17 cellular contexts compared by ENCODE assay signal in genomic region chr13:33411312-33411711, GRCh38.
A peak's percentile ranks its signal among the peaks of the same experiment; 100 is the strongest.
DNase-seq lines count a peak whose midpoint lies in the region; ATAC-seq, FAIRE-seq and TF ChIP-seq lines count a peak whose summit lies in the region.
"Had no signal": no experiment of that assay in that cellular context is flagged by ENCODE, and none has a peak within 500 bp of the region (broad histone marks: within the 10 kb centered on the region; RNA-seq: fewer than 3 reads in every experiment).

No MANE protein-coding gene starts in this region.

- peaks cover 15% of the 10 kb centered on the region for H3K4me1 Mint-ChIP-seq in WTC11
- H3K4me1 Mint-ChIP-seq: B cell had no signal

- intact Hi-C loops in endothelial cell of umbilical vein (cut with micrococcal nuclease) (no loop called here), transverse colon (cut with DNase I; ENCODE audit: low total_unique reads) (no loop called here)

- H3K27ac Mint-ChIP-seq in WTC11, result no peak overlapping the region
- H3K27ac Mint-ChIP-seq: B cell; CD8-positive, alpha-beta T cell had no signal

- ATAC-seq in WTC11 (peak; percentile 64), HG03521 (IDR thresholded peaks at IDR 0.05; ENCODE audit: unreplicated experiment) (no peak), GM18517 (IDR thresholded peaks at IDR 0.05; ENCODE audit: unreplicated experiment) (no peak)
- ATAC-seq: CD8-positive, alpha-beta T cell had no signal

- in situ Hi-C loops in transverse colon (cut with MboI; ENCODE audit: low pct_ligation_motif_present in 1 of 4, low pct_unique_long_range_greater_than_20kb in 1 of 4, low sequenced_read_pairs in 3 of 4), result no loop called here

- no peak overlapping the region for H3K4me3 ChIP-seq in endothelial cell of umbilical vein (replicated peaks in 1 of 3; ENCODE audit: insufficient read depth in 1 of 3, low read depth in 1 of 3, low read length in 3 of 3)
- H3K4me3 ChIP-seq in muscle layer of colon (ENCODE audit: low read depth in 1 of 2, low read length in 2 of 2), result no peak overlapping the region
- no peak overlapping the region for H3K4me3 ChIP-seq in transverse colon
- H3K4me3 ChIP-seq: BLaER1 treated with 17β-estradiol and CSF1 and Interleukin-3, amounts not matched to agents 10 nM and 100 nM; GM23248; HAP-1 had no signal

- H3K36me3 ChIP-seq in endothelial cell of umbilical vein (ENCODE audit: control insufficient read depth in 2 of 2, extremely low read depth in 1 of 2, insufficient read depth in 2 of 2, low read length in 2 of 2), result no peaks in the 10 kb centered on the region
- no peaks in the 10 kb centered on the region for H3K36me3 ChIP-seq in muscle layer of colon (ENCODE audit: insufficient read depth, low read length)
- no peaks in the 10 kb centered on the region for H3K36me3 ChIP-seq in transverse colon
- H3K36me3 ChIP-seq: BLaER1 treated with 17β-estradiol and CSF1 and Interleukin-3, amounts not matched to agents 10 nM and 100 nM; HAP-1 had no signal

- H3K27ac ChIP-seq in endothelial cell of umbilical vein (ENCODE audit: insufficient read depth, low read depth, low read length), result no peak overlapping the region
- peak overlapping the region; percentile 79 for H3K27ac ChIP-seq in muscle layer of colon (ENCODE audit: low read depth, low read length)
- peak overlapping the region in 3 of 4 donors; percentile 47 to 59 (median 50) for H3K27ac ChIP-seq in transverse colon
- H3K27ac ChIP-seq: BLaER1 treated with 17β-estradiol and CSF1 and Interleukin-3, amounts not matched to agents 10 nM and 100 nM; GM23248; HL-60 had no signal

- no peak for FAIRE-seq in endothelial cell of umbilical vein (lab: Jason Lieb, UNC)
- FAIRE-seq: GM19239 had no signal

- TF ChIP-seq CTCF in WTC11 (IDR thresholded peaks at IDR 0.05) (no peak), endothelial cell of umbilical vein (IDR thresholded peaks at IDR 0.05; ENCODE audit: extremely low read depth in 1 of 2, insufficient read depth in 1 of 2, low read depth in 1 of 2, low read length in 2 of 2) (no peak), transverse colon (IDR thresholded peaks at IDR 0.05) (no peak)

- CTCF ChIA-PET in WTC11 (lab: Charles Lee) (no interaction called here), endothelial cell of umbilical vein (lab: Charles Lee) (no interaction called here)

- H3K4me1 ChIP-seq in endothelial cell of umbilical vein (ENCODE audit: control insufficient read depth, extremely low read depth, insufficient read depth, low read length) (no peaks in the 10 kb centered on the region), muscle layer of colon (ENCODE audit: insufficient read depth, low read length) (peaks cover 20% of the 10 kb centered on the region), transverse colon (no peaks in the 10 kb centered on the region)
- H3K4me1 ChIP-seq: HAP-1 had no signal

- no peak overlapping the region for H2AFZ ChIP-seq in endothelial cell of umbilical vein (ENCODE audit: low read depth, low read length)
- H2AFZ ChIP-seq: GM23248 had no signal

- 71 to 80% methylated on average over 1 of the region's 1 CpG for WGBS in transverse colon (ENCODE audit: low coverage in 1 of 2), 2 donors

- TF ChIP-seq EP300 in transverse colon (IDR thresholded peaks at IDR 0.05; ENCODE audit: low read depth), result no peak

- no peaks in the 10 kb centered on the region for H3K27me3 Mint-ChIP-seq in WTC11 (ENCODE audit: low read depth)

- H3K27me3 ChIP-seq in endothelial cell of umbilical vein (ENCODE audit: control insufficient read depth in 2 of 2, insufficient read depth in 2 of 2, low read length in 2 of 2) (no peaks in the 10 kb centered on the region), muscle layer of colon (ENCODE audit: control insufficient read depth in 1 of 2, insufficient read depth in 2 of 2, low read length in 2 of 2) (no peaks in the 10 kb centered on the region), transverse colon (no peaks in the 10 kb centered on the region)
- H3K27me3 ChIP-seq: BLaER1 treated with 17β-estradiol and CSF1 and Interleukin-3, amounts not matched to agents 10 nM and 100 nM had no signal

- H4K20me1 ChIP-seq in endothelial cell of umbilical vein (replicated peaks; ENCODE audit: control insufficient read depth, extremely low read depth, insufficient read depth, low read length), result no peaks in the 10 kb centered on the region
- H4K20me1 ChIP-seq: BLaER1 treated with 17β-estradiol and CSF1 and Interleukin-3, amounts not matched to agents 10 nM and 100 nM had no signal

- POLR2A ChIA-PET in WTC11 (lab: Charles Lee) (no interaction called here), endothelial cell of umbilical vein (lab: Charles Lee) (no interaction called here)

- dilution Hi-C loops in endothelial cell of umbilical vein (cut with MboI; ENCODE audit: extremely low pct_ligation_motif_present, low sequenced_read_pairs), result no loop called here

- H3K36me3 Mint-ChIP-seq in WTC11, result no peaks in the 10 kb centered on the region
- H3K36me3 Mint-ChIP-seq: CD8-positive, alpha-beta T cell had no signal

- H3K9me1 ChIP-seq in endothelial cell of umbilical vein (replicated peaks; ENCODE audit: control insufficient read depth, extremely low read depth, insufficient read depth, low read length), result no peaks in the 10 kb centered on the region

- H3K9me3 ChIP-seq in endothelial cell of umbilical vein (replicated peaks; ENCODE audit: control insufficient read depth, insufficient read depth, low read length) (no peaks in the 10 kb centered on the region), muscle layer of colon (ENCODE audit: low read length) (no peaks in the 10 kb centered on the region), transverse colon (no peaks in the 10 kb centered on the region)
- H3K9me3 ChIP-seq: BLaER1 treated with 17β-estradiol and CSF1 and Interleukin-3, amounts not matched to agents 10 nM and 100 nM; HAP-1 had no signal

- H3K9me3 Mint-ChIP-seq in WTC11, result no peaks in the 10 kb centered on the region
- H3K9me3 Mint-ChIP-seq: CD8-positive, alpha-beta T cell had no signal

- TF ChIP-seq POLR2A in endothelial cell of umbilical vein (IDR thresholded peaks at IDR 0.05; ENCODE audit: low read depth, low read length), result no peak
- no peak for TF ChIP-seq POLR2A in transverse colon (IDR thresholded peaks at IDR 0.05)

- no TSS peak for BruUV-seq in endothelial cell of umbilical vein (replicated peaks; lab: Mats Ljungman, UMichigan)

- H3K4me2 ChIP-seq in endothelial cell of umbilical vein (ENCODE audit: insufficient read depth, low read length), result no peak overlapping the region

- no peak for DNase-seq in WTC11 (ENCODE audit: low spot score)
- DNase-seq in endothelial cell of umbilical vein (ENCODE audit: low read depth, low spot score), result peak; percentile 15
- no peak for DNase-seq in transverse colon
- no peak for DNase-seq in NCI-H2107 treated with DMSO at 0.1 percent for 48 hours (lab: John Stamatoyannopoulos, UW; ENCODE audit: unreplicated experiment)
- DNase-seq: Calu3; CD8-positive, alpha-beta T cell; DMS79 treated with DMSO at 0.1 percent for 48 hours; GF-D8; GM23248 had no signal

- no peak overlapping the region for H3K9ac ChIP-seq in endothelial cell of umbilical vein (replicated peaks; ENCODE audit: extremely low read depth, insufficient read depth, low read length)
- H3K9ac ChIP-seq in muscle layer of colon (ENCODE audit: low read length), result no peak overlapping the region
- H3K9ac ChIP-seq: BLaER1 treated with 17β-estradiol and CSF1 and Interleukin-3, amounts not matched to agents 10 nM and 100 nM; GM23248 had no signal

- H3K79me2 ChIP-seq in endothelial cell of umbilical vein (ENCODE audit: control insufficient read depth, insufficient read depth, low read length), result no peaks in the 10 kb centered on the region

- H3K4me3 Mint-ChIP-seq in WTC11, result no peak overlapping the region
- H3K4me3 Mint-ChIP-seq: B cell; CD8-positive, alpha-beta T cell had no signal

TF ChIP-seq in WTC11, 78 proteins besides CTCF, POLR2A, EP300 and RAD21 (continues in another document):
- no peak for TF ChIP-seq STAT6 (CRISPR knock-in tag; conservative IDR thresholded peaks at IDR 0.05; ENCODE audit: low read depth)
- no peak for TF ChIP-seq RELA (CRISPR knock-in tag; IDR thresholded peaks at IDR 0.05; ENCODE audit: borderline replicate concordance)

TF ChIP-seq in endothelial cell of umbilical vein, 7 proteins besides CTCF, POLR2A, EP300 and RAD21:
- TF ChIP-seq MYC (IDR thresholded peaks at IDR 0.05; ENCODE audit: low read depth, low read length), result no peak
- no peak for TF ChIP-seq EZH2 (IDR thresholded peaks at IDR 0.05; ENCODE audit: borderline replicate concordance, low read depth, low read length, severe bottlenecking)
- TF ChIP-seq GATA2 (IDR thresholded peaks at IDR 0.05; ENCODE audit: insufficient read depth, insufficient read length, low read depth, low read length), result no peak
- no peak for TF ChIP-seq MAX (IDR thresholded peaks at IDR 0.05; ENCODE audit: insufficient read depth, insufficient read length)
- TF ChIP-seq FOS (IDR thresholded peaks at IDR 0.05; ENCODE audit: borderline replicate concordance, insufficient read depth, low read length), result no peak
- no peak for TF ChIP-seq POLR2AphosphoS5 (IDR thresholded peaks at IDR 0.05; ENCODE audit: insufficient read depth, low read depth, low read length)
- no peak for TF ChIP-seq JUN (IDR thresholded peaks at IDR 0.05; ENCODE audit: borderline replicate concordance, insufficient read depth, insufficient read length, low read depth)
